In genomic region chr15:85746641-85747040, GRCh38 we compare ENCODE assay signal across 23 cellular contexts. TPM values are rescaled to one million over a fixed set of nuclear protein-coding genes. Genes with fewer than 3 reads are reported as not detected.
DNase-seq lines count a peak whose midpoint lies in the region; ATAC-seq and TF ChIP-seq lines count a peak whose summit lies in the region.
"Had no signal": no experiment of that assay in that cellular context is flagged by ENCODE, and none has a peak within 500 bp of the region (broad histone marks: within the 10 kb centered on the region; RNA-seq: fewer than 3 reads in every experiment).

No MANE protein-coding gene starts in this region.

- H3K4me1 Mint-ChIP-seq in WTC11, result peaks cover 57% of the 10 kb centered on the region
- peaks cover 16% of the 10 kb centered on the region for H3K4me1 Mint-ChIP-seq in endodermal cell

- no peak overlapping the region for H3K27ac ChIP-seq in endodermal cell (ENCODE audit: low read depth, low read length)
- H3K27ac ChIP-seq in spleen, result no peak overlapping the region
- H3K27ac ChIP-seq: BLaER1, epithelial cell of prostate, PC-9, upper lobe of right lung had no signal

- TF ChIP-seq CTCF in WTC11 (IDR thresholded peaks at IDR 0.05) (no peak), endodermal cell (conservative IDR thresholded peaks at IDR 0.05) (no peak), spleen (IDR thresholded peaks at IDR 0.05 in 8 of 11, conservative IDR thresholded peaks at IDR 0.05 in 3 of 11) (no peak)

- H3K27ac Mint-ChIP-seq in WTC11, result peak overlapping the region; percentile 66; the same call in 1 of the 2 replicates
- H3K27ac Mint-ChIP-seq in endodermal cell, result no peak overlapping the region
- H3K27ac Mint-ChIP-seq: activated naive CD8-positive, alpha-beta T cell treated with anti-CD3 and anti-CD28 coated beads, Interleukin-2, amount 10 ng/mL, durations not matched to agents 7 days and 5 days had no signal

- H3K27me3 Mint-ChIP-seq in WTC11 (ENCODE audit: low read depth) (no peaks in the 10 kb centered on the region), endodermal cell (ENCODE audit: insufficient read depth) (no peaks in the 10 kb centered on the region)
- H3K27me3 Mint-ChIP-seq: activated naive CD8-positive, alpha-beta T cell treated with anti-CD3 and anti-CD28 coated beads, Interleukin-2, amount 10 ng/mL, durations not matched to agents 7 days and 5 days had no signal

- H3K4me3 ChIP-seq in endodermal cell (ENCODE audit: low read length) (no peak overlapping the region), spleen (no peak overlapping the region)
- H3K4me3 ChIP-seq: BLaER1, dorsolateral prefrontal cortex, PC-9, upper lobe of right lung had no signal

- ATAC-seq in WTC11, result no peak
- no peak for ATAC-seq in GM21737 (IDR thresholded peaks at IDR 0.05; ENCODE audit: unreplicated experiment)
- ATAC-seq in GM18867 (IDR thresholded peaks at IDR 0.05; ENCODE audit: unreplicated experiment), result no peak
- ATAC-seq: left ventricle myocardium superior, upper lobe of right lung had no signal

- 93 to 95% methylated on average over 9 to 12 of the region's 12 CpGs for WGBS in endodermal cell (ENCODE audit: insufficient coverage in 1 of 2, insufficient read length in 1 of 2), 2 experiments
- WGBS in spleen, 5 donors, result 93 to 97% (median 95%) methylated on average over 12 of the region's 12 CpGs

- POLR2A ChIA-PET in WTC11 (lab: Charles Lee), result no interaction called here

- H3K9ac ChIP-seq in endodermal cell (ENCODE audit: extremely low read depth, low read length, poor library complexity, severe bottlenecking), result no peak overlapping the region
- H3K9ac ChIP-seq: BLaER1 had no signal

- H3K9me3 Mint-ChIP-seq in WTC11 (no peaks in the 10 kb centered on the region), endodermal cell (no peaks in the 10 kb centered on the region)
- H3K9me3 Mint-ChIP-seq: activated naive CD8-positive, alpha-beta T cell treated with anti-CD3 and anti-CD28 coated beads, Interleukin-2, amount 10 ng/mL, durations not matched to agents 7 days and 5 days had no signal

- H3K4me1 ChIP-seq in endodermal cell (ENCODE audit: control insufficient read depth, insufficient read depth, low read length) (no peaks in the 10 kb centered on the region), spleen (peaks cover 0 to 43% (median 17%) of the 10 kb centered on the region in 6 donors)

- H3K27me3 ChIP-seq in endodermal cell (ENCODE audit: control insufficient read depth, insufficient read depth, low read length, poor library complexity, severe bottlenecking) (no peaks in the 10 kb centered on the region), spleen (replicated peaks in 1 of 7) (no peaks in the 10 kb centered on the region)
- H3K27me3 ChIP-seq: BLaER1, upper lobe of right lung had no signal

- CTCF ChIA-PET in WTC11 (lab: Charles Lee), result interaction anchor here (1.1 kb wide), 1 partner anchor 56 kb away, joined by 3 read pairs; no protein-coding TSS in a partner anchor

- TF ChIP-seq POLR2A in spleen (IDR thresholded peaks at IDR 0.05), result no peak

- DNase-seq in activated effector memory CD4-positive, alpha-beta T cell treated with anti-CD3 and anti-CD28 coated beads, Interleukin-2, amount 50 U/mL, for 16 hours, result peak; percentile 41
- DNase-seq in activated effector memory CD4-positive, alpha-beta T cell treated with Interleukin-2 at 50 U/mL for 16 hours, result no peak
- DNase-seq in WTC11 (ENCODE audit: low spot score) (no peak), endodermal cell (peak; percentile 39), spleen (peak; percentile 42)
- DNase-seq in activated CD4-positive, CD25-positive, alpha-beta regulatory T cell treated with anti-CD3 and anti-CD28 coated beads, Interleukin-2, amount 50 U/mL, for 72 hours, result no peak
- DNase-seq: activated CD8-positive, alpha-beta memory T cell treated with anti-CD3 and anti-CD28 coated beads for 24 hours; activated naive CD8-positive, alpha-beta T cell treated with anti-CD3 and anti-CD28 coated beads, Interleukin-2, amount 10 ng/mL, durations not matched to agents 7 days and 5 days; dorsolateral prefrontal cortex; islet precursor cell; left ventricle myocardium superior; NCI-H1105 treated with DMSO at 0.1 percent for 48 hours; NCI-H1930; NCI-H524 treated with DMSO at 0.1 percent for 48 hours; PC-9; SHP77; stimulated activated CD4-positive, alpha-beta T cell treated with anti-CD3 and anti-CD28 coated beads, Interleukin-2, amount 100 ng/mL, for 48 hours; substantia nigra; upper lobe of right lung had no signal

- H3K4me3 Mint-ChIP-seq in WTC11, result no peak overlapping the region
- no peak overlapping the region for H3K4me3 Mint-ChIP-seq in endodermal cell
- H3K4me3 Mint-ChIP-seq: activated naive CD8-positive, alpha-beta T cell treated with anti-CD3 and anti-CD28 coated beads, Interleukin-2, amount 10 ng/mL, durations not matched to agents 7 days and 5 days had no signal

- peaks cover 37% of the 10 kb centered on the region for H3K36me3 Mint-ChIP-seq in WTC11
- H3K36me3 Mint-ChIP-seq in endodermal cell (ENCODE audit: low read depth), result peaks cover 62% of the 10 kb centered on the region

- intact Hi-C loops in spleen (cut with DNase I; ENCODE audit: low total_unique reads), result no loop called here

- H3K9me3 ChIP-seq in endodermal cell (ENCODE audit: control insufficient read depth, low read length) (no peaks in the 10 kb centered on the region), spleen (no peaks in the 10 kb centered on the region)
- H3K9me3 ChIP-seq: BLaER1, upper lobe of right lung had no signal

- H3K36me3 ChIP-seq in endodermal cell (ENCODE audit: control insufficient read depth, insufficient read depth, low read length) (peaks cover 79% of the 10 kb centered on the region), spleen (peaks cover 6 to 83% (median 73%) of the 10 kb centered on the region in 6 donors)

TF ChIP-seq in WTC11, 78 proteins besides CTCF, POLR2A, EP300 and RAD21:
- TF ChIP-seq ZSCAN18 (CRISPR knock-in tag; IDR thresholded peaks at IDR 0.05) (no peak), MLX (CRISPR knock-in tag; IDR thresholded peaks at IDR 0.05) (no peak), ATF6 (CRISPR knock-in tag; IDR thresholded peaks at IDR 0.05) (no peak), ETV6 (CRISPR knock-in tag; IDR thresholded peaks at IDR 0.05) (no peak), NR1H2 (CRISPR knock-in tag; IDR thresholded peaks at IDR 0.05) (no peak), SP1 (CRISPR knock-in tag; conservative IDR thresholded peaks at IDR 0.05) (no peak)
TF ChIP-seq in WTC11: peak in this region for 0.

RNA-seq across cellular contexts. Expression of gene KLHL25, which starts 48.1 kb away (rescaled TPM):
- total RNA-seq in WTC11 (2021) (14.1 to 15.8 TPM (median 15.0 TPM) in 3 replicates), endodermal cell (10 to 100 TPM; 13.3 TPM), spleen (1 to 10 TPM; 2.7 to 4.6 (median 4.0) TPM)
- 20.3 TPM for polyA plus RNA-seq in endodermal cell (2013, experiment 1 of 2)
- polyA plus RNA-seq in endodermal cell (2013, experiment 2 of 2), result 19.7 TPM
- 1 to 10 TPM in 2 of 3 donors, under 1 TPM in 1; 1.00 to 2.4 (median 1.7) TPM for polyA plus RNA-seq in spleen

Comparison
In these comparisons a context has a peak if more than half of its experiments do, and no peak if none do; other contexts are left out.
1. DNase-seq: peak in activated effector memory CD4-positive, alpha-beta T cell treated with anti-CD3 and anti-CD28 coated beads, Interleukin-2, amount 50 U/mL, for 16 hours (single experiment), endodermal cell (single experiment) and spleen (single experiment); none in activated effector memory CD4-positive, alpha-beta T cell treated with Interleukin-2 at 50 U/mL for 16 hours (single experiment), WTC11 (single experiment) and activated CD4-positive, CD25-positive, alpha-beta regulatory T cell treated with anti-CD3 and anti-CD28 coated beads, Interleukin-2, amount 50 U/mL, for 72 hours (single experiment).